ENCODE assay signal across 1 cellular context in the genomic region with DNA sequence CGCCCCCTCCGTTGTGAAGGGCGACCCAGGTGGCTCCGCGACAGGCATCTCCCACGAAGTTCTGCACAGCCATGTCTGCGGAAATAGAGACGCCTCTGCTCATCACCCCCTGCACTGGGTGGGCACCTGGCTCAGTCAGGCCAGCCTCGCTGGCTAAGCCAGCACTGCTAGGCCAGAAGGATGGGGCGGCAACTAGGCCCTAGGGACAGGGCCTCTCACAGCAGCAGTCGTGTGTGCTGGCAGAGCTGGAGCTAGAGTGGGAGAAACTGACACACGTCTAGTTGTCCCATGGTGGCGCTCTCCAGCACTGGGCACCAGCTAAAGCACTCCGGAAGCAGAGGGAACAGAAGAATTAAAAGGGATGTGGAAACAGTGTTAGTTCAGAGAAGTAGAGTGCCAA.
TF ChIP-seq lines count a peak whose summit lies in the region.

No MANE protein-coding gene starts in this region.

TF ChIP-seq in H1, 55 proteins besides CTCF, POLR2A, EP300 and RAD21:
- TF ChIP-seq PHF8 (conservative IDR thresholded peaks at IDR 0.05; ENCODE audit: low read depth, low read length), result no peak
- TF ChIP-seq, protein P1, sequence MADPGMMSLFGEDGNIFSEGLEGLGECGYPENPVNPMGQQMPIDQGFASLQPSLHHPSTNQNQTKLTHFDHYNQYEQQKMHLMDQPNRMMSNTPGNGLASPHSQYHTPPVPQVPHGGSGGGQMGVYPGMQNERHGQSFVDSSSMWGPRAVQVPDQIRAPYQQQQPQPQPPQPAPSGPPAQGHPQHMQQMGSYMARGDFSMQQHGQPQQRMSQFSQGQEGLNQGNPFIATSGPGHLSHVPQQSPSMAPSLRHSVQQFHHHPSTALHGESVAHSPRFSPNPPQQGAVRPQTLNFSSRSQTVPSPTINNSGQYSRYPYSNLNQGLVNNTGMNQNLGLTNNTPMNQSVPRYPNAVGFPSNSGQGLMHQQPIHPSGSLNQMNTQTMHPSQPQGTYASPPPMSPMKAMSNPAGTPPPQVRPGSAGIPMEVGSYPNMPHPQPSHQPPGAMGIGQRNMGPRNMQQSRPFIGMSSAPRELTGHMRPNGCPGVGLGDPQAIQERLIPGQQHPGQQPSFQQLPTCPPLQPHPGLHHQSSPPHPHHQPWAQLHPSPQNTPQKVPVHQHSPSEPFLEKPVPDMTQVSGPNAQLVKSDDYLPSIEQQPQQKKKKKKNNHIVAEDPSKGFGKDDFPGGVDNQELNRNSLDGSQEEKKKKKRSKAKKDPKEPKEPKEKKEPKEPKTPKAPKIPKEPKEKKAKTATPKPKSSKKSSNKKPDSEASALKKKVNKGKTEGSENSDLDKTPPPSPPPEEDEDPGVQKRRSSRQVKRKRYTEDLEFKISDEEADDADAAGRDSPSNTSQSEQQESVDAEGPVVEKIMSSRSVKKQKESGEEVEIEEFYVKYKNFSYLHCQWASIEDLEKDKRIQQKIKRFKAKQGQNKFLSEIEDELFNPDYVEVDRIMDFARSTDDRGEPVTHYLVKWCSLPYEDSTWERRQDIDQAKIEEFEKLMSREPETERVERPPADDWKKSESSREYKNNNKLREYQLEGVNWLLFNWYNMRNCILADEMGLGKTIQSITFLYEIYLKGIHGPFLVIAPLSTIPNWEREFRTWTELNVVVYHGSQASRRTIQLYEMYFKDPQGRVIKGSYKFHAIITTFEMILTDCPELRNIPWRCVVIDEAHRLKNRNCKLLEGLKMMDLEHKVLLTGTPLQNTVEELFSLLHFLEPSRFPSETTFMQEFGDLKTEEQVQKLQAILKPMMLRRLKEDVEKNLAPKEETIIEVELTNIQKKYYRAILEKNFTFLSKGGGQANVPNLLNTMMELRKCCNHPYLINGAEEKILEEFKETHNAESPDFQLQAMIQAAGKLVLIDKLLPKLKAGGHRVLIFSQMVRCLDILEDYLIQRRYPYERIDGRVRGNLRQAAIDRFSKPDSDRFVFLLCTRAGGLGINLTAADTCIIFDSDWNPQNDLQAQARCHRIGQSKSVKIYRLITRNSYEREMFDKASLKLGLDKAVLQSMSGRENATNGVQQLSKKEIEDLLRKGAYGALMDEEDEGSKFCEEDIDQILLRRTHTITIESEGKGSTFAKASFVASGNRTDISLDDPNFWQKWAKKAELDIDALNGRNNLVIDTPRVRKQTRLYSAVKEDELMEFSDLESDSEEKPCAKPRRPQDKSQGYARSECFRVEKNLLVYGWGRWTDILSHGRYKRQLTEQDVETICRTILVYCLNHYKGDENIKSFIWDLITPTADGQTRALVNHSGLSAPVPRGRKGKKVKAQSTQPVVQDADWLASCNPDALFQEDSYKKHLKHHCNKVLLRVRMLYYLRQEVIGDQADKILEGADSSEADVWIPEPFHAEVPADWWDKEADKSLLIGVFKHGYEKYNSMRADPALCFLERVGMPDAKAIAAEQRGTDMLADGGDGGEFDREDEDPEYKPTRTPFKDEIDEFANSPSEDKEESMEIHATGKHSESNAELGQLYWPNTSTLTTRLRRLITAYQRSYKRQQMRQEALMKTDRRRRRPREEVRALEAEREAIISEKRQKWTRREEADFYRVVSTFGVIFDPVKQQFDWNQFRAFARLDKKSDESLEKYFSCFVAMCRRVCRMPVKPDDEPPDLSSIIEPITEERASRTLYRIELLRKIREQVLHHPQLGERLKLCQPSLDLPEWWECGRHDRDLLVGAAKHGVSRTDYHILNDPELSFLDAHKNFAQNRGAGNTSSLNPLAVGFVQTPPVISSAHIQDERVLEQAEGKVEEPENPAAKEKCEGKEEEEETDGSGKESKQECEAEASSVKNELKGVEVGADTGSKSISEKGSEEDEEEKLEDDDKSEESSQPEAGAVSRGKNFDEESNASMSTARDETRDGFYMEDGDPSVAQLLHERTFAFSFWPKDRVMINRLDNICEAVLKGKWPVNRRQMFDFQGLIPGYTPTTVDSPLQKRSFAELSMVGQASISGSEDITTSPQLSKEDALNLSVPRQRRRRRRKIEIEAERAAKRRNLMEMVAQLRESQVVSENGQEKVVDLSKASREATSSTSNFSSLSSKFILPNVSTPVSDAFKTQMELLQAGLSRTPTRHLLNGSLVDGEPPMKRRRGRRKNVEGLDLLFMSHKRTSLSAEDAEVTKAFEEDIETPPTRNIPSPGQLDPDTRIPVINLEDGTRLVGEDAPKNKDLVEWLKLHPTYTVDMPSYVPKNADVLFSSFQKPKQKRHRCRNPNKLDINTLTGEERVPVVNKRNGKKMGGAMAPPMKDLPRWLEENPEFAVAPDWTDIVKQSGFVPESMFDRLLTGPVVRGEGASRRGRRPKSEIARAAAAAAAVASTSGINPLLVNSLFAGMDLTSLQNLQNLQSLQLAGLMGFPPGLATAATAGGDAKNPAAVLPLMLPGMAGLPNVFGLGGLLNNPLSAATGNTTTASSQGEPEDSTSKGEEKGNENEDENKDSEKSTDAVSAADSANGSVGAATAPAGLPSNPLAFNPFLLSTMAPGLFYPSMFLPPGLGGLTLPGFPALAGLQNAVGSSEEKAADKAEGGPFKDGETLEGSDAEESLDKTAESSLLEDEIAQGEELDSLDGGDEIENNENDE (IDR thresholded peaks at IDR 0.05; ENCODE audit: insufficient replicate concordance, low read length), result no peak
- TF ChIP-seq POU5F1 (IDR thresholded peaks at IDR 0.05; ENCODE audit: low read depth, low read length), result no peak
- TF ChIP-seq KDM1A (IDR thresholded peaks at IDR 0.05; ENCODE audit: borderline replicate concordance, low read length), result no peak
- no peak for TF ChIP-seq NRF1 (IDR thresholded peaks at IDR 0.05; ENCODE audit: low read depth, low read length)
- TF ChIP-seq BRCA1 (IDR thresholded peaks at IDR 0.05; ENCODE audit: low read depth, low read length), result no peak
- TF ChIP-seq JUND (IDR thresholded peaks at IDR 0.05; ENCODE audit: low read length), result no peak
- no peak for TF ChIP-seq CBX5 (IDR thresholded peaks at IDR 0.05; ENCODE audit: low read depth, low read length)
- TF ChIP-seq, protein P2, sequence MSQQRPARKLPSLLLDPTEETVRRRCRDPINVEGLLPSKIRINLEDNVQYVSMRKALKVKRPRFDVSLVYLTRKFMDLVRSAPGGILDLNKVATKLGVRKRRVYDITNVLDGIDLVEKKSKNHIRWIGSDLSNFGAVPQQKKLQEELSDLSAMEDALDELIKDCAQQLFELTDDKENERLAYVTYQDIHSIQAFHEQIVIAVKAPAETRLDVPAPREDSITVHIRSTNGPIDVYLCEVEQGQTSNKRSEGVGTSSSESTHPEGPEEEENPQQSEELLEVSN (IDR thresholded peaks at IDR 0.05), result no peak
- no peak for TF ChIP-seq KDM5A (IDR thresholded peaks at IDR 0.05; ENCODE audit: low read length)
- TF ChIP-seq CEBPB (IDR thresholded peaks at IDR 0.05; ENCODE audit: low read depth, low read length), result no peak
- no peak for TF ChIP-seq SIX5 (IDR thresholded peaks at IDR 0.05; ENCODE audit: low read depth, low read length)
- TF ChIP-seq GABPA (IDR thresholded peaks at IDR 0.05; ENCODE audit: borderline replicate concordance, insufficient read depth, low read length), result no peak
TF ChIP-seq in H1: peak in this region for 0.
